In the genomic region with DNA sequence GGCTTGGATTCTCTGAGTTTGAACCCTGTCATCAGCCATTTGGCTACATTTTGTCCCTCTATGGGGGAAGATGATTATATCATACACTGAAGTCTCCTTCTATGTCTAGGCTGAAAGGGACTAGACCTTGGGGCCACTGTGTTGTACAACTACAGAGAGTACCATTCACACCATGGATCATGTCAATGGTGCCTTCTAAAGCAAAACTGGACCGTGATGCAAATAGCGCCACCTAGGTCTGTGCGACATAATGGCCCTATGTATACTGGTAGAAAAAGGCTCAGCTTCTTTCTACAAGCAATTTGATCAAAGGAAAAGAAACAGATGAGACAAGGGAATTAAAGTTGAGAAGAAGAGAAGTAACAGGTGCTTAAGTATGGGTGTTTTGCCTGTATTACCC, we compare ENCODE assay signal across 8 cellular contexts.
DNase-seq lines count a peak whose midpoint lies in the region; ATAC-seq and TF ChIP-seq lines count a peak whose summit lies in the region.

No MANE protein-coding gene starts in this region.

- intact Hi-C loops in PC-9 (cut with micrococcal nuclease; ENCODE audit: unreplicated experiment), result no loop called here
- intact Hi-C loops in tibial artery (cut with DNase I; ENCODE audit: low total_unique reads), result no loop called here

- H3K79me2 ChIP-seq in PC-9 (ENCODE audit: low read depth), result no peaks in the 10 kb centered on the region

- no peaks in the 10 kb centered on the region for H3K36me3 Mint-ChIP-seq in stimulated activated effector memory CD8-positive, alpha-beta T cell treated with anti-CD3 and anti-CD28 coated beads, Interleukin-12 subunit alpha, Interleukin-12 subunit beta, amount 100 ng/mL, for 72 hours
- no peaks in the 10 kb centered on the region for H3K36me3 Mint-ChIP-seq in CD8-positive, alpha-beta memory T cell

- H3K9me3 ChIP-seq in PC-9 (ENCODE audit: insufficient read depth, low read depth) (no peaks in the 10 kb centered on the region), tibial artery (no peaks in the 10 kb centered on the region)
- H3K9me3 ChIP-seq in CD8-positive, alpha-beta memory T cell (ENCODE audit: low read length), result no peaks in the 10 kb centered on the region

- no peaks in the 10 kb centered on the region for H3K9me3 Mint-ChIP-seq in stimulated activated effector memory CD8-positive, alpha-beta T cell treated with anti-CD3 and anti-CD28 coated beads, Interleukin-12 subunit alpha, Interleukin-12 subunit beta, amount 100 ng/mL, for 72 hours
- H3K9me3 Mint-ChIP-seq in CD8-positive, alpha-beta memory T cell, result no peaks in the 10 kb centered on the region

- H3K27ac ChIP-seq in PC-9, result no peak overlapping the region
- no peak overlapping the region for H3K27ac ChIP-seq in CD8-positive, alpha-beta memory T cell (ENCODE audit: low read depth, low read length)
- H3K27ac ChIP-seq in tibial artery, result no peak overlapping the region

- H3K9me2 ChIP-seq in PC-9 (ENCODE audit: insufficient read depth), result no peaks in the 10 kb centered on the region

- no TSS peak for BruUV-seq in PC-9 (replicated peaks; lab: Mats Ljungman, UMichigan)

- H3K4me1 Mint-ChIP-seq in stimulated activated effector memory CD8-positive, alpha-beta T cell treated with anti-CD3 and anti-CD28 coated beads, Interleukin-12 subunit alpha, Interleukin-12 subunit beta, amount 100 ng/mL, for 72 hours, result no peaks in the 10 kb centered on the region
- no peaks in the 10 kb centered on the region for H3K4me1 Mint-ChIP-seq in CD8-positive, alpha-beta memory T cell

- ATAC-seq in stimulated activated effector memory CD8-positive, alpha-beta T cell treated with anti-CD3 and anti-CD28 coated beads, Interleukin-12 subunit alpha, Interleukin-12 subunit beta, amount 100 ng/mL, for 72 hours, result peak; percentile 58
- ATAC-seq in HG02870 (IDR thresholded peaks at IDR 0.05; ENCODE audit: unreplicated experiment), result no peak

- H3K27me3 ChIP-seq in PC-9 (ENCODE audit: insufficient read depth, low read depth), result no peaks in the 10 kb centered on the region
- H3K27me3 ChIP-seq in CD8-positive, alpha-beta memory T cell (ENCODE audit: insufficient read depth, low read length, poor library complexity, severe bottlenecking), result peaks cover 1% of the 10 kb centered on the region
- no peaks in the 10 kb centered on the region for H3K27me3 ChIP-seq in tibial artery

- no peak overlapping the region for H3K4me2 ChIP-seq in PC-9

- peaks cover 5 to 11% of the 10 kb centered on the region in 2 donors for H3K27me3 Mint-ChIP-seq in CD8-positive, alpha-beta memory T cell

- H3K4me3 ChIP-seq in PC-9, result no peak overlapping the region
- no peak overlapping the region for H3K4me3 ChIP-seq in CD8-positive, alpha-beta memory T cell (ENCODE audit: low read length)
- H3K4me3 ChIP-seq in tibial artery, result no peak overlapping the region

- CTCF ChIA-PET in PC-9 (lab: Charles Lee), result interaction anchor here (0.6 kb wide), 1 partner anchor 118 kb away, joined by 4 read pairs; no protein-coding TSS in a partner anchor
- CTCF ChIA-PET in CD8-positive, alpha-beta memory T cell (lab: Charles Lee), result interaction anchor here (1.1 kb wide), 1 partner anchor 11 kb away, joined by 3 read pairs; no protein-coding TSS in a partner anchor

- no peak overlapping the region for H3K4me3 Mint-ChIP-seq in stimulated activated effector memory CD8-positive, alpha-beta T cell treated with anti-CD3 and anti-CD28 coated beads, Interleukin-12 subunit alpha, Interleukin-12 subunit beta, amount 100 ng/mL, for 72 hours
- no peak overlapping the region for H3K4me3 Mint-ChIP-seq in CD8-positive, alpha-beta memory T cell

- H3K27ac Mint-ChIP-seq in stimulated activated effector memory CD8-positive, alpha-beta T cell treated with anti-CD3 and anti-CD28 coated beads, Interleukin-12 subunit alpha, Interleukin-12 subunit beta, amount 100 ng/mL, for 72 hours, result no peak overlapping the region
- no peak overlapping the region for H3K27ac Mint-ChIP-seq in CD8-positive, alpha-beta memory T cell

- no peaks in the 10 kb centered on the region for H4K20me1 ChIP-seq in PC-9 (ENCODE audit: insufficient read depth)

- no peak overlapping the region; the same call in 1 of the 2 replicates for H2AFZ ChIP-seq in PC-9

- no peaks in the 10 kb centered on the region for H3F3A ChIP-seq in PC-9 (ENCODE audit: insufficient read depth, low read depth)

- peak; percentile 30 to 42 for DNase-seq in activated T-cell treated with anti-CD3 and anti-CD28 coated beads, Interleukin-2, amount 50 U/mL, for 48 hours
- DNase-seq in activated T-cell treated with anti-CD3 and anti-CD28 coated beads, Interleukin-2, amount 50 U/mL, for 1 hour, result no peak
- DNase-seq in PC-9 (no peak), fibroblast of peridontal ligament (ENCODE audit: extremely low read depth) (peak; percentile 14), tibial artery (no peak)
- peak in 1 of 2 donors; percentile 51 for DNase-seq in stimulated activated effector memory CD8-positive, alpha-beta T cell treated with anti-CD3 and anti-CD28 coated beads, Interleukin-12 subunit alpha, Interleukin-12 subunit beta, amount 100 ng/mL, for 72 hours (ENCODE audit: low spot score in 2 of 2)
- DNase-seq in CD8-positive, alpha-beta memory T cell, result no peak

- POLR2A ChIA-PET in PC-9 (lab: Charles Lee; ENCODE audit: unreplicated experiment), result interaction anchor here (0.7 kb wide), 1 partner anchor 126 kb away, joined by 3 read pairs; no protein-coding TSS in a partner anchor
- POLR2A ChIA-PET in CD8-positive, alpha-beta memory T cell (lab: Charles Lee), result no interaction called here

- H3K36me3 ChIP-seq in PC-9 (ENCODE audit: low read depth), result no peaks in the 10 kb centered on the region
- no peaks in the 10 kb centered on the region for H3K36me3 ChIP-seq in CD8-positive, alpha-beta memory T cell (ENCODE audit: insufficient read depth, low read length)
- H3K36me3 ChIP-seq in tibial artery, result no peaks in the 10 kb centered on the region

- TF ChIP-seq CTCF in PC-9 (conservative IDR thresholded peaks at IDR 0.05) (peak; percentile 51), tibial artery (IDR thresholded peaks at IDR 0.05) (peak in 1 of 2 experiments; percentile 15)

- H3K4me1 ChIP-seq in PC-9 (replicated peaks; ENCODE audit: insufficient read depth) (no peaks in the 10 kb centered on the region), tibial artery (no peaks in the 10 kb centered on the region)
- H3K4me1 ChIP-seq in CD8-positive, alpha-beta memory T cell (ENCODE audit: insufficient read depth, low read length), result no peaks in the 10 kb centered on the region

Comparison
In these comparisons a context has a peak if more than half of its experiments do, and no peak if none do; other contexts are left out.
1. DNase-seq: peak in activated T-cell treated with anti-CD3 and anti-CD28 coated beads, Interleukin-2, amount 50 U/mL, for 48 hours (2 of 2) and fibroblast of peridontal ligament (single experiment); none in activated T-cell treated with anti-CD3 and anti-CD28 coated beads, Interleukin-2, amount 50 U/mL, for 1 hour (single experiment), PC-9 (0 of 2), CD8-positive, alpha-beta memory T cell (0 of 5) and tibial artery (0 of 2).